8 cellular contexts compared by ENCODE assay signal in the genomic region with DNA sequence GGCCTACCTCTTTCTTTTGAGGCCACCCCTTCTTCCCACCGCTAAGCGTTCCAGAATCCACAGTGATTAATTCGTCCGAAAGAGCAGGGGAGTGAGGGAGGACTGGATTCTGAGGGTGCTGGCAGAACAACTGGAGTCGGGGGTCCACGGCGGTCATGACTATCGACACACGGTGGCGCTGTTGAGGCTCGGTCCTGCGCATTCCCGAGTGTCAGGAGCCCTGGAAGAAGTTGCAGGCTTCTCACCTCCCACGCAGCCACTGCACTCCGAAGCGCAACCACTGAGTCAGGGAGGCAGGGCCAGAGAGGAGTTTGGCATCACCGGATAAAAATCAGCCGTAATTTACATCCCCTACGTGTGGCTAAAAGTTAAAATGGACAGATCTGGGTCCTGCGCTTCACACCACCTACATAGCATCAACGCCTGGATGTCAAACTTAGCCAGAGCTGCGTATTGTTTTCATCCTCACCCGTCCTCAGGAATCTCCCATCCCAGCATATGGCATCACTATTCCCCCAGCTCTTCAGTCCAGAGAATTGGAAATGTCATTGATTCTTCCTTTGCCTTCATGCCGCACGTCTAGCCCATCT. TPM values are rescaled to one million over a fixed set of nuclear protein-coding genes. Genes with fewer than 3 reads are reported as not detected.
DNase-seq lines count a peak whose midpoint lies in the region; ATAC-seq and TF ChIP-seq lines count a peak whose summit lies in the region.

No MANE protein-coding gene starts in this region.

- H3K27me3 Mint-ChIP-seq in activated T-helper 1 cell treated with anti-CD3 and anti-CD28 coated beads, Interleukin-12 subunit alpha, Interleukin-12 subunit beta, Interleukin-2, Interleukin-4 antibody, amounts not matched to agents 30 ng/mL and 10 ng/mL and 1 ng/mL, durations not matched to agents 14 hours and 24 hours and 36 hours (ENCODE audit: insufficient read depth): peaks cover 15% of the 10 kb centered on the region
- peaks cover 13% of the 10 kb centered on the region for H3K27me3 Mint-ChIP-seq in neural crest cell (ENCODE audit: low read depth)
- peaks cover 19% of the 10 kb centered on the region for H3K27me3 Mint-ChIP-seq in stimulated activated naive CD8-positive, alpha-beta T cell treated with anti-CD3 and anti-CD28 coated beads, Interleukin-15, amount 100 ng/mL, for 72 hours

- H3K36me3 Mint-ChIP-seq in activated T-helper 1 cell treated with anti-CD3 and anti-CD28 coated beads, Interleukin-12 subunit alpha, Interleukin-12 subunit beta, Interleukin-2, Interleukin-4 antibody, amounts not matched to agents 30 ng/mL and 10 ng/mL and 1 ng/mL, durations not matched to agents 14 hours and 24 hours and 36 hours (ENCODE audit: low read depth): peaks cover 3% of the 10 kb centered on the region
- peaks cover 5% of the 10 kb centered on the region for H3K36me3 Mint-ChIP-seq in neural crest cell (ENCODE audit: low read depth)

- H3K4me1 ChIP-seq in PC-9 (replicated peaks; ENCODE audit: insufficient read depth): no peaks in the 10 kb centered on the region

- no peak overlapping the region for H3K4me3 ChIP-seq in AG09309 (ENCODE audit: control insufficient read depth, low read depth, low read length)
- no peak overlapping the region for H3K4me3 ChIP-seq in PC-9

- DNase-seq in AG09309 (ENCODE audit: low read depth) (peak; percentile 23), HCEC 1CT (peak; percentile 48), PC-9 (peak in 1 of 2 experiments; percentile 61), fibroblast of peridontal ligament (ENCODE audit: extremely low read depth) (peak; percentile 66), neural crest cell (ENCODE audit: low read depth, low spot score) (peak; percentile 93)
- peak; percentile 53 for DNase-seq in activated T-helper 1 cell treated with anti-CD3 and anti-CD28 coated beads, Interleukin-12 subunit alpha, Interleukin-12 subunit beta, Interleukin-2, Interleukin-4 antibody, amounts not matched to agents 30 ng/mL and 10 ng/mL and 1 ng/mL, durations not matched to agents 14 hours and 24 hours and 36 hours (ENCODE audit: low spot score)
- DNase-seq in stimulated activated naive CD8-positive, alpha-beta T cell treated with anti-CD3 and anti-CD28 coated beads, Interleukin-15, amount 100 ng/mL, for 72 hours: peak; percentile 66 to 74

- POLR2A ChIA-PET in PC-9 (lab: Charles Lee; ENCODE audit: unreplicated experiment): no interaction called here

- no peaks in the 10 kb centered on the region for H3K36me3 ChIP-seq in PC-9 (ENCODE audit: low read depth)

- TF ChIP-seq CTCF in AG09309 (IDR thresholded peaks at IDR 0.05; ENCODE audit: control insufficient read depth, insufficient read depth, low read depth, low read length, missing control alignments) (peak; percentile 85), PC-9 (conservative IDR thresholded peaks at IDR 0.05) (peak; percentile 84), neural crest cell (conservative IDR thresholded peaks at IDR 0.05) (peak; percentile 85)

- H3F3A ChIP-seq in PC-9 (ENCODE audit: insufficient read depth, low read depth): no peaks in the 10 kb centered on the region

- peaks cover 9% of the 10 kb centered on the region for H3K9me3 Mint-ChIP-seq in activated T-helper 1 cell treated with anti-CD3 and anti-CD28 coated beads, Interleukin-12 subunit alpha, Interleukin-12 subunit beta, Interleukin-2, Interleukin-4 antibody, amounts not matched to agents 30 ng/mL and 10 ng/mL and 1 ng/mL, durations not matched to agents 14 hours and 24 hours and 36 hours
- H3K9me3 Mint-ChIP-seq in neural crest cell: peaks cover 6% of the 10 kb centered on the region
- H3K9me3 Mint-ChIP-seq in stimulated activated naive CD8-positive, alpha-beta T cell treated with anti-CD3 and anti-CD28 coated beads, Interleukin-15, amount 100 ng/mL, for 72 hours: peaks cover 4 to 10% of the 10 kb centered on the region in 2 donors

- H3K27ac ChIP-seq in PC-9: no peak overlapping the region

- no peak overlapping the region for H3K4me3 Mint-ChIP-seq in activated T-helper 1 cell treated with anti-CD3 and anti-CD28 coated beads, Interleukin-12 subunit alpha, Interleukin-12 subunit beta, Interleukin-2, Interleukin-4 antibody, amounts not matched to agents 30 ng/mL and 10 ng/mL and 1 ng/mL, durations not matched to agents 14 hours and 24 hours and 36 hours
- H3K4me3 Mint-ChIP-seq in neural crest cell: no peak overlapping the region
- H3K4me3 Mint-ChIP-seq in stimulated activated naive CD8-positive, alpha-beta T cell treated with anti-CD3 and anti-CD28 coated beads, Interleukin-15, amount 100 ng/mL, for 72 hours: peak overlapping the region in 1 of 2 donors; percentile 13

- ATAC-seq in stimulated activated naive CD8-positive, alpha-beta T cell treated with anti-CD3 and anti-CD28 coated beads, Interleukin-15, amount 100 ng/mL, for 72 hours: peak; percentile 84
- no peak for ATAC-seq in GM21825 (IDR thresholded peaks at IDR 0.05; ENCODE audit: unreplicated experiment)

- no TSS peak for BruUV-seq in PC-9 (replicated peaks; lab: Mats Ljungman, UMichigan)

- intact Hi-C loops in PC-9 (cut with micrococcal nuclease; ENCODE audit: unreplicated experiment): loop anchor here (1.0 kb wide), 1 partner anchor 99 kb away; no protein-coding TSS in a partner anchor
- intact Hi-C loops in activated T-helper 1 cell treated with anti-CD3 and anti-CD28 coated beads, Interleukin-12 subunit alpha, Interleukin-12 subunit beta, Interleukin-2, Interleukin-4 antibody, amounts not matched to agents 30 ng/mL and 10 ng/mL and 1 ng/mL, durations not matched to agents 14 hours and 24 hours and 36 hours (cut with micrococcal nuclease): loop anchor here (1.0 kb wide), 4 partner anchors 37 to 255 kb away; a partner anchor contains a TSS

- peaks cover 54% of the 10 kb centered on the region for H3K27me3 ChIP-seq in PC-9 (ENCODE audit: insufficient read depth, low read depth)

- peaks cover 14% of the 10 kb centered on the region for H3K4me1 Mint-ChIP-seq in activated T-helper 1 cell treated with anti-CD3 and anti-CD28 coated beads, Interleukin-12 subunit alpha, Interleukin-12 subunit beta, Interleukin-2, Interleukin-4 antibody, amounts not matched to agents 30 ng/mL and 10 ng/mL and 1 ng/mL, durations not matched to agents 14 hours and 24 hours and 36 hours (ENCODE audit: low read depth)
- peaks cover 7% of the 10 kb centered on the region for H3K4me1 Mint-ChIP-seq in neural crest cell
- peaks cover 22% of the 10 kb centered on the region for H3K4me1 Mint-ChIP-seq in stimulated activated naive CD8-positive, alpha-beta T cell treated with anti-CD3 and anti-CD28 coated beads, Interleukin-15, amount 100 ng/mL, for 72 hours

- peaks cover 16% of the 10 kb centered on the region; the same call in 1 of the 2 replicates for H3K9me3 ChIP-seq in PC-9 (ENCODE audit: insufficient read depth, low read depth)

- peak overlapping the region; percentile 9 for H3K27ac Mint-ChIP-seq in activated T-helper 1 cell treated with anti-CD3 and anti-CD28 coated beads, Interleukin-12 subunit alpha, Interleukin-12 subunit beta, Interleukin-2, Interleukin-4 antibody, amounts not matched to agents 30 ng/mL and 10 ng/mL and 1 ng/mL, durations not matched to agents 14 hours and 24 hours and 36 hours
- H3K27ac Mint-ChIP-seq in neural crest cell (ENCODE audit: unreplicated experiment): no peak overlapping the region
- H3K27ac Mint-ChIP-seq in stimulated activated naive CD8-positive, alpha-beta T cell treated with anti-CD3 and anti-CD28 coated beads, Interleukin-15, amount 100 ng/mL, for 72 hours: no peak overlapping the region

- H3K9me2 ChIP-seq in PC-9 (ENCODE audit: insufficient read depth): no peaks in the 10 kb centered on the region

- no peak overlapping the region for H2AFZ ChIP-seq in PC-9

- H4K20me1 ChIP-seq in PC-9 (ENCODE audit: insufficient read depth): no peaks in the 10 kb centered on the region

- CTCF ChIA-PET in PC-9 (lab: Charles Lee): interaction anchor here (0.6 kb wide), 1 partner anchor 26 kb away, joined by 6 read pairs; no protein-coding TSS in a partner anchor

- H3K79me2 ChIP-seq in PC-9 (ENCODE audit: low read depth): no peaks in the 10 kb centered on the region

- no peak overlapping the region for H3K4me2 ChIP-seq in PC-9

RNA-seq across cellular contexts. Expression of a gene that starts 10.7 kb away (rescaled TPM):
- total RNA-seq in PC-9 (2021) (34.3 and 59.2 TPM in 2 replicates), neural crest cell (not detected in 2 replicates)
- 0.71 and 0.73 TPM in 2 replicates for total RNA-seq in activated T-helper 1 cell treated with anti-CD3 and anti-CD28 coated beads, Interleukin-12 subunit alpha, Interleukin-12 subunit beta, Interleukin-2, Interleukin-4 antibody, amounts not matched to agents 30 ng/mL and 10 ng/mL and 1 ng/mL, durations not matched to agents 14 hours and 24 hours and 36 hours

RNA-seq across cellular contexts. Expression of a gene that starts 13.8 kb away (rescaled TPM):
- 0.83 and 1.0 TPM in 2 replicates for total RNA-seq in PC-9 (2021)
- 0.29 and 0.37 TPM in 2 replicates for total RNA-seq in activated T-helper 1 cell treated with anti-CD3 and anti-CD28 coated beads, Interleukin-12 subunit alpha, Interleukin-12 subunit beta, Interleukin-2, Interleukin-4 antibody, amounts not matched to agents 30 ng/mL and 10 ng/mL and 1 ng/mL, durations not matched to agents 14 hours and 24 hours and 36 hours
- 0.93 and 1.1 TPM in 2 replicates for total RNA-seq in neural crest cell

RNA-seq across cellular contexts. Expression of a gene that starts 13.9 kb away (rescaled TPM):
- total RNA-seq in PC-9 (2021): 47.2 and 61.0 TPM in 2 replicates
- total RNA-seq in activated T-helper 1 cell treated with anti-CD3 and anti-CD28 coated beads, Interleukin-12 subunit alpha, Interleukin-12 subunit beta, Interleukin-2, Interleukin-4 antibody, amounts not matched to agents 30 ng/mL and 10 ng/mL and 1 ng/mL, durations not matched to agents 14 hours and 24 hours and 36 hours: 25.3 and 32.1 TPM in 2 replicates
- 47.2 and 49.8 TPM in 2 replicates for total RNA-seq in neural crest cell

RNA-seq across cellular contexts. Expression of a gene that starts 32.4 kb away (rescaled TPM):
- total RNA-seq in PC-9 (2021) (not detected in 2 replicates), neural crest cell (0.16 and 0.35 TPM in 2 replicates)
- 0.05 TPM in 1 of 2 replicates, not detected in the other for total RNA-seq in activated T-helper 1 cell treated with anti-CD3 and anti-CD28 coated beads, Interleukin-12 subunit alpha, Interleukin-12 subunit beta, Interleukin-2, Interleukin-4 antibody, amounts not matched to agents 30 ng/mL and 10 ng/mL and 1 ng/mL, durations not matched to agents 14 hours and 24 hours and 36 hours

RNA-seq across cellular contexts. Expression of a gene that starts 33.3 kb away (rescaled TPM):
- total RNA-seq in PC-9 (2021) (19.4 and 28.7 TPM in 2 replicates), neural crest cell (7.3 and 7.7 TPM in 2 replicates)
- 14.6 and 15.6 TPM in 2 replicates for total RNA-seq in activated T-helper 1 cell treated with anti-CD3 and anti-CD28 coated beads, Interleukin-12 subunit alpha, Interleukin-12 subunit beta, Interleukin-2, Interleukin-4 antibody, amounts not matched to agents 30 ng/mL and 10 ng/mL and 1 ng/mL, durations not matched to agents 14 hours and 24 hours and 36 hours

Comparison
In these comparisons a context has a peak if more than half of its experiments do, and no peak if none do; other contexts are left out.
1. RNA of a gene that starts 10.7 kb away (total RNA-seq): 34.3 to 59.2 TPM in PC-9; 0.71 to 0.73 TPM in activated T-helper 1 cell treated with anti-CD3 and anti-CD28 coated beads, Interleukin-12 subunit alpha, Interleukin-12 subunit beta, Interleukin-2, Interleukin-4 antibody, amounts not matched to agents 30 ng/mL and 10 ng/mL and 1 ng/mL, durations not matched to agents 14 hours and 24 hours and 36 hours and not detected in neural crest cell; every median in the first group is over 10 times any median in the second.
2. Peak in every context shown above with its lines, with median percentiles within 50 percentile points of each other: CTCF ChIP-seq.